8 cellular contexts compared by ENCODE assay signal in genomic region chr3:159764211-159765024, GRCh38.
A peak's percentile ranks its signal among the peaks of the same experiment; 100 is the strongest.
DNase-seq lines count a peak whose midpoint lies in the region; ATAC-seq and TF ChIP-seq lines count a peak whose summit lies in the region.

No MANE protein-coding gene starts in this region.

- intact Hi-C loops in posterior vena cava (cut with DNase I), result loop anchor here in 1 of 2 donors (5.0 kb wide), 2 partner anchors 38 to 108 kb away; no protein-coding TSS in a partner anchor

- no peak for DNase-seq in BJ (ENCODE audit: low read depth)
- peak; percentile 78 for DNase-seq in LHCN-M2 (ENCODE audit: low read depth)
- DNase-seq in activated naive CD8-positive, alpha-beta T cell treated with anti-CD3 and anti-CD28 coated beads, Interleukin-2, amount 10 ng/mL, durations not matched to agents 7 days and 5 days, result peak; percentile 46
- DNase-seq in glutamatergic neuron, result peak; percentile 65
- no peak for DNase-seq in posterior vena cava (ENCODE audit: low spot score)

- peaks cover 12% of the 10 kb centered on the region for H3K4me1 Mint-ChIP-seq in activated naive CD8-positive, alpha-beta T cell treated with anti-CD3 and anti-CD28 coated beads, Interleukin-2, amount 10 ng/mL, durations not matched to agents 7 days and 5 days
- peaks cover 14% of the 10 kb centered on the region for H3K4me1 Mint-ChIP-seq in glutamatergic neuron (ENCODE audit: low read depth, unreplicated experiment)

- ATAC-seq in GM18909 (IDR thresholded peaks at IDR 0.05; ENCODE audit: poor library complexity, unreplicated experiment), result peak; percentile 43
- peak; percentile 17 for ATAC-seq in activated naive CD8-positive, alpha-beta T cell treated with anti-CD3 and anti-CD28 coated beads, Interleukin-2, amount 10 ng/mL, durations not matched to agents 7 days and 5 days (ENCODE audit: low read depth)
- ATAC-seq in GM21381 (IDR thresholded peaks at IDR 0.05; ENCODE audit: unreplicated experiment), result no peak

- H3K27me3 Mint-ChIP-seq in activated naive CD8-positive, alpha-beta T cell treated with anti-CD3 and anti-CD28 coated beads, Interleukin-2, amount 10 ng/mL, durations not matched to agents 7 days and 5 days, result peaks cover 67% of the 10 kb centered on the region
- peaks cover 14% of the 10 kb centered on the region for H3K27me3 Mint-ChIP-seq in glutamatergic neuron (ENCODE audit: unreplicated experiment)

- H3K36me3 ChIP-seq in BJ (ENCODE audit: control insufficient read depth, insufficient read depth, low read length) (no peaks in the 10 kb centered on the region), neutrophil (no peaks in the 10 kb centered on the region)

- no peaks in the 10 kb centered on the region for H3K36me3 Mint-ChIP-seq in activated naive CD8-positive, alpha-beta T cell treated with anti-CD3 and anti-CD28 coated beads, Interleukin-2, amount 10 ng/mL, durations not matched to agents 7 days and 5 days
- H3K36me3 Mint-ChIP-seq in glutamatergic neuron (ENCODE audit: unreplicated experiment), result no peaks in the 10 kb centered on the region

- POLR2A ChIA-PET in BJ (lab: Charles Lee), result interaction anchor here (0.6 to 1.0 kb wide), 5 partner anchors 11 to 144 kb away, joined by 3 to 4 read pairs (median 3); no protein-coding TSS in a partner anchor
- POLR2A ChIA-PET in activated naive CD8-positive, alpha-beta T cell treated with anti-CD3 and anti-CD28 coated beads, Interleukin-2, amount 10 ng/mL, durations not matched to agents 7 days and 5 days (lab: Charles Lee), result no interaction called here

- no peaks in the 10 kb centered on the region for H3K27me3 ChIP-seq in BJ (ENCODE audit: control insufficient read depth, insufficient read depth, low read length)
- H3K27me3 ChIP-seq in neutrophil, result peaks cover 81% of the 10 kb centered on the region

- H3K27ac Mint-ChIP-seq in activated naive CD8-positive, alpha-beta T cell treated with anti-CD3 and anti-CD28 coated beads, Interleukin-2, amount 10 ng/mL, durations not matched to agents 7 days and 5 days, result peak overlapping the region; percentile 24
- H3K27ac Mint-ChIP-seq in glutamatergic neuron (ENCODE audit: unreplicated experiment), result peak overlapping the region; percentile 75

- no peaks in the 10 kb centered on the region for H3K9me3 Mint-ChIP-seq in activated naive CD8-positive, alpha-beta T cell treated with anti-CD3 and anti-CD28 coated beads, Interleukin-2, amount 10 ng/mL, durations not matched to agents 7 days and 5 days
- H3K9me3 Mint-ChIP-seq in glutamatergic neuron (ENCODE audit: unreplicated experiment), result peaks cover 8% of the 10 kb centered on the region

- H3K4me1 ChIP-seq in neutrophil (ENCODE audit: control insufficient read depth in 1 of 2, insufficient read depth in 1 of 2, low read depth in 1 of 2, low read length in 1 of 2), result peaks cover 16 to 31% of the 10 kb centered on the region in 2 experiments

- no peaks in the 10 kb centered on the region for H3K9me3 ChIP-seq in neutrophil

- TF ChIP-seq CTCF in BJ (IDR thresholded peaks at IDR 0.05; ENCODE audit: insufficient read depth, low read depth, low read length) (no peak), glutamatergic neuron (IDR thresholded peaks at IDR 0.05; ENCODE audit: partially characterized antibody, unreplicated experiment) (no peak), neutrophil (IDR thresholded peaks at IDR 0.05) (no peak)

- CTCF ChIA-PET in BJ (lab: Yijun Ruan, JAX), result interaction anchor here (0.7 to 5.6 kb wide), 4 partner anchors 33 to 242 kb away, joined by 3 to 47 read pairs (median 12); no protein-coding TSS in a partner anchor

- H3K4me3 Mint-ChIP-seq in activated naive CD8-positive, alpha-beta T cell treated with anti-CD3 and anti-CD28 coated beads, Interleukin-2, amount 10 ng/mL, durations not matched to agents 7 days and 5 days, result peak overlapping the region; percentile 85
- H3K4me3 Mint-ChIP-seq in glutamatergic neuron (ENCODE audit: unreplicated experiment), result peak overlapping the region; percentile 98

- H3K4me3 ChIP-seq in BJ (ENCODE audit: low read depth, low read length), result peak overlapping the region; percentile 81
- peak overlapping the region; percentile 16 to 63 for H3K4me3 ChIP-seq in neutrophil (ENCODE audit: low read depth in 1 of 2, low read length in 1 of 2)

- no peak overlapping the region for H3K27ac ChIP-seq in neutrophil

Comparison
In these comparisons a context has a peak if more than half of its experiments do, and no peak if none do; other contexts are left out.
1. DNase-seq: peak in LHCN-M2 (single experiment), activated naive CD8-positive, alpha-beta T cell treated with anti-CD3 and anti-CD28 coated beads, Interleukin-2, amount 10 ng/mL, durations not matched to agents 7 days and 5 days (single experiment) and glutamatergic neuron (single experiment); none in BJ (single experiment) and posterior vena cava (single experiment).